In genomic region chrX:9785252-9785943, GRCh38 we compare ENCODE assay signal across 11 cellular contexts. TPM values are rescaled to one million over a fixed set of nuclear protein-coding genes. Genes with fewer than 3 reads are reported as not detected.
DNase-seq lines count a peak whose midpoint lies in the region; ATAC-seq and TF ChIP-seq lines count a peak whose summit lies in the region.
"Had no signal": no experiment of that assay in that cellular context is flagged by ENCODE, and none has a peak within 500 bp of the region (broad histone marks: within the 10 kb centered on the region; RNA-seq: fewer than 3 reads in every experiment).

No MANE protein-coding gene starts in this region.

- ATAC-seq in Right ventricle myocardium inferior (no peak), esophagus mucosa (peak; percentile 21), upper lobe of right lung (peak; percentile 41)

- H3K4me1 ChIP-seq in cardiac muscle cell (ENCODE audit: low read depth), result peaks cover 17% of the 10 kb centered on the region
- H3K4me1 ChIP-seq in mucosa of rectum (ENCODE audit: control insufficient read depth in 2 of 2, insufficient read depth in 2 of 2, low read length in 2 of 2), result peaks cover 0 to 5% of the 10 kb centered on the region in 2 donors
- H3K4me1 ChIP-seq in upper lobe of right lung, result peaks cover 3% of the 10 kb centered on the region

- intact Hi-C loops in Right ventricle myocardium inferior (cut with DNase I) (no loop called here), upper lobe of right lung (cut with DNase I) (no loop called here)

- no peaks in the 10 kb centered on the region for H3K9me3 ChIP-seq in cardiac muscle cell (ENCODE audit: low read depth)
- H3K9me3 ChIP-seq in mucosa of rectum (ENCODE audit: control insufficient read depth in 2 of 2, low read length in 2 of 2), result no peaks in the 10 kb centered on the region
- H3K9me3 ChIP-seq in upper lobe of right lung, result no peaks in the 10 kb centered on the region

- peak overlapping the region in 1 of 2 donors; percentile 2 for H3K9ac ChIP-seq in mucosa of rectum (ENCODE audit: low read depth in 1 of 2, low read length in 2 of 2)

- H3K27me3 ChIP-seq in cardiac muscle cell, result no peaks in the 10 kb centered on the region
- peaks cover 0 to 12% of the 10 kb centered on the region in 2 donors for H3K27me3 ChIP-seq in mucosa of rectum (ENCODE audit: control insufficient read depth in 2 of 2, insufficient read depth in 2 of 2, low read length in 2 of 2)
- H3K27me3 ChIP-seq in upper lobe of right lung, result no peaks in the 10 kb centered on the region

- H3K4me3 ChIP-seq in cardiac muscle cell, result peak overlapping the region; percentile 89
- H3K4me3 ChIP-seq in mucosa of rectum (ENCODE audit: low read length in 2 of 2), result peak overlapping the region; percentile 35 to 50
- peak overlapping the region; percentile 56 for H3K4me3 ChIP-seq in upper lobe of right lung

- peak in 1 of 2 donors; percentile 39 for DNase-seq in cardiac muscle cell (ENCODE audit: low read depth in 1 of 2, low spot score in 1 of 2)
- no peak for DNase-seq in Right ventricle myocardium inferior (ENCODE audit: missing footprints)
- DNase-seq in upper lobe of right lung, result no peak
- DNase-seq in T-helper 1 cell, result no peak
- no peak for DNase-seq in DMS153 treated with DMSO at 0.1 percent for 48 hours (lab: John Stamatoyannopoulos, UW; ENCODE audit: unreplicated experiment)
- DNase-seq in SKM-1 treated with dmso at 0.1 percent for 144 hours (lab: John Stamatoyannopoulos, UW; ENCODE audit: unreplicated experiment), result no peak

- no peak for TF ChIP-seq CTCF in cardiac muscle cell (IDR thresholded peaks at IDR 0.05; ENCODE audit: low read depth, low read length)
- no peak for TF ChIP-seq CTCF in upper lobe of right lung (IDR thresholded peaks at IDR 0.05)

- H3K36me3 ChIP-seq in cardiac muscle cell (no peaks in the 10 kb centered on the region), mucosa of rectum (ENCODE audit: control insufficient read depth in 2 of 2, insufficient read depth in 2 of 2, low read length in 2 of 2) (no peaks in the 10 kb centered on the region), upper lobe of right lung (no peaks in the 10 kb centered on the region)

- H3K27ac ChIP-seq in cardiac muscle cell (peak overlapping the region; percentile 91), mucosa of rectum (ENCODE audit: low read depth in 2 of 2, low read length in 2 of 2) (no peak overlapping the region), upper lobe of right lung (no peak overlapping the region)
- H3K27ac ChIP-seq: HL-60 had no signal

RNA-seq across cellular contexts. Expression of gene SHROOM2, which starts 0.8 kb away (rescaled TPM):
- total RNA-seq in cardiac muscle cell (32.9 and 36.0 TPM in 2 replicates), Right ventricle myocardium inferior (0.60 TPM), esophagus mucosa (7.7 TPM), upper lobe of right lung (9.6 TPM)
- 9.0 and 14.8 TPM in 2 replicates for polyA plus RNA-seq in cardiac muscle cell

RNA-seq across cellular contexts. Expression of gene GPR143, which starts 19.8 kb away (rescaled TPM):
- 4.5 and 6.3 TPM in 2 replicates for total RNA-seq in cardiac muscle cell
- polyA plus RNA-seq in cardiac muscle cell, result 7.1 and 12.8 TPM in 2 replicates
- total RNA-seq in Right ventricle myocardium inferior, result not detected
- total RNA-seq in esophagus mucosa, result 2.8 TPM
- total RNA-seq in upper lobe of right lung, result 1.6 TPM
- total RNA-seq: natural killer cell treated with Interleukin-12 subunit alpha and Interleukin-12 subunit beta and Interleukin-15 and Interleukin-18, amount 100 ng/mL, for 72 hours had no signal
- polyA plus RNA-seq: BJ had no signal
